Comparison of ENCODE assay signal across 25 cellular contexts in genomic region chrX:149758068-149758714, GRCh38. TPM values are rescaled to one million over a fixed set of nuclear protein-coding genes. Genes with fewer than 3 reads are reported as not detected.
"Had no signal": no experiment of that assay in that cellular context is flagged by ENCODE, and none has a peak within 500 bp of the region (broad histone marks: within the 10 kb centered on the region; RNA-seq: fewer than 3 reads in every experiment).

No MANE protein-coding gene starts in this region.

- H3K27me3 ChIP-seq: SJSA1 had no signal

- DNase-seq: IMR-90, Kasumi-1, MM.1S, NCI-H1092 treated with DMSO at 0.1 percent for 48 hours, NCI-H1436, NCI-H187, NCI-H2029, NCI-H2081 treated with DMSO at 0.1 percent for 48 hours, NCI-H2171, NCI-H226, NCI-H446, NCI-H510A, NCI-H524 treated with DMSO at 0.1 percent for 48 hours, NCI-H69, NCI-H774, Right ventricle myocardium superior, RPMI8226, SIG-M5 had no signal

- H3K9ac ChIP-seq: KMS-11 had no signal

- H3K9me3 ChIP-seq: SJSA1 had no signal

- ATAC-seq: HepG2 had no signal

- FAIRE-seq: HepG2, RCC 7860 had no signal

- H3K4me3 ChIP-seq: SJSA1, SK-N-MC had no signal

- H3K36me3 ChIP-seq: SJSA1 had no signal

- H3K4me2 ChIP-seq: KMS-11 had no signal

- H3K27ac ChIP-seq: KMS-11, SJSA1, SK-N-MC had no signal

- H3K4me1 ChIP-seq: SJSA1 had no signal

RNA-seq across cellular contexts. Expression of gene MAGEA9, which starts 23.5 kb away (rescaled TPM):
- total RNA-seq: HT1080, IMR-90, M059J, Right ventricle myocardium superior, SJSA1 had no signal
- polyA plus RNA-seq: HepG2, IMR-90 had no signal

RNA-seq across cellular contexts. Expression of gene MAGEA11, which starts 46.3 kb away (rescaled TPM):
- total RNA-seq: HepG2, IMR-90, Right ventricle myocardium superior, SJSA1 had no signal
- polyA plus RNA-seq: HepG2, IMR-90 had no signal
